In the genomic region with DNA sequence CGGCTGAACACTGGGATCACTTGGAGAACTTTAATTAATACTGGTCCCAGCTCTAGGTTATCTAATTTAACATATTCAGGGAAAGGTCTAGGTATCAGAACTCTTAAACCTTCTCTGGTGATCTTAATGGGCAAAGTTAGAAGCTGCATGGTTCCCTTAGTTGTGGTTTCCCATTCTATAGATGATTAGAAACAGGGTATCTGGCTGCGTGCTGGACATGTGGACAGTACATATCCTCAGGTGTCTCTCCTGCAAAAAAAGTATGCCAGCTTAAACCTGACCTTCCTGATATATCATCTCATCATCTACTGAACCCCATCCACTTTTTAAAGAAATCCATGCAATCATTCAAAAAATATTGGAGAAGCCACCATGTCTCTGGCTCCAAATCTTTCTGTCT, we compare ENCODE assay signal across 18 cellular contexts.
"Had no signal": no experiment of that assay in that cellular context is flagged by ENCODE, and none has a peak within 500 bp of the region (broad histone marks: within the 10 kb centered on the region; RNA-seq: fewer than 3 reads in every experiment).

No MANE protein-coding gene starts in this region.

- H3K4me2 ChIP-seq: SK-N-SH had no signal

- H3K27me3 Mint-ChIP-seq: T-cell had no signal

- H3K9ac ChIP-seq: SK-N-SH had no signal

- H3K36me3 Mint-ChIP-seq: T-cell had no signal

- H3K36me3 ChIP-seq: MG63 had no signal

- H3K4me3 ChIP-seq: MG63 had no signal

- H3K27ac Mint-ChIP-seq: T-cell had no signal

- ATAC-seq: HepG2, Panc1, T-cell had no signal

- H3K4me1 Mint-ChIP-seq: T-cell had no signal

- H3K9me3 Mint-ChIP-seq: T-cell had no signal

- H3K4me3 Mint-ChIP-seq: T-cell had no signal

- DNase-seq: KBM-7, MG63, NCI-H1092 treated with DMSO at 0.1 percent for 48 hours, NCI-H1436, NCI-H187 treated with DMSO at 0.1 percent for 48 hours, NCI-H2029 treated with DMSO at 0.1 percent for 48 hours, NCI-H2171 treated with DMSO at 0.1 percent for 48 hours, NCI-H524, NCI-H69, NCI-H774, SHP77, SK-N-SH, SW 1271, T-cell had no signal

- H3K27ac ChIP-seq: HL-60, RWPE1 had no signal

- H3K27me3 ChIP-seq: MG63 had no signal

- H3K9me3 ChIP-seq: MG63, SK-N-SH had no signal
